ENCODE assay signal across 13 cellular contexts in the genomic region with DNA sequence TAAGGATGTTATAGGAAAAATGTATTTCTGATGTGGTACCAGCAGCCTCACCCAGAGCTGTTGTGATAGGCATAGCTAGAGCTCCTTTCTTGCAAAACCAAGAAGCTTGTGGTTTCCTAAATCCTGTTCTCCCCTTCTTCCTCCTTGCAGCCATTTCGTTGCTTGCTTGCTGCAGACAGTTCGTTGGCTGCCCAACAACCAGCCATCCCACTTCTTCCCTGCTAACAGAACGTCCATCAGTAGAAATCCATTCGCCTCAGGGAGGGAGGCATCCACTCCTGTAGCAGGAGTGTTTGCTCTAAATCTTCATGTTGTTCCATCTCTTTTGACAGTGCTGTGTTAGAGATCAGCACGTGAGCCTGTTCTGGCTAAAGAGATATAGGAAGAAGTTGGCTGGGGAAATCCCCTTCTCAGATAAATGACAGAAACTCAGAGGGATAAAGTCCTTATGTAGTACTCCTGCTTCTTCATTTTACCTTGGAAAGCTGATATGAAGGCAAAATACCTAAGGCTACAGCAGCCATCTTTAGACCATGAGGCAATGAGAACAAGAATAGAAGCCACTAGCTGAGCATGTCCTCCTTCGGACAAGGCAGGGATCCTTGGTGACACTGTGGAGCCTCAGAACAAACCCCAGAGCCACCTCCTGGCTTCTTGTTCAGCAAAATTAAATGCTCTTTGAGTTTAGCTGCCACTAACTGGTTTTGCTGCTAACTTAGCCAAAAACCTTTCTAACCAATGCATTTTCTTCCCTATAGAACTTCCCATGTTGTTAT.
A peak's percentile ranks its signal among the peaks of the same experiment; 100 is the strongest.
DNase-seq lines count a peak whose midpoint lies in the region; ATAC-seq, FAIRE-seq and TF ChIP-seq lines count a peak whose summit lies in the region.
"Had no signal": no experiment of that assay in that cellular context is flagged by ENCODE, and none has a peak within 500 bp of the region (broad histone marks: within the 10 kb centered on the region; RNA-seq: fewer than 3 reads in every experiment).

No MANE protein-coding gene starts in this region.

- no peaks in the 10 kb centered on the region for H3K27me3 ChIP-seq in psoas muscle (ENCODE audit: insufficient read depth in 3 of 3, low read length in 2 of 3)
- H3K27me3 ChIP-seq: heart right ventricle had no signal

- intact Hi-C loops in psoas muscle (cut with DNase I) = no loop called here

- H3K4me3 ChIP-seq in psoas muscle = no peak overlapping the region
- H3K4me3 ChIP-seq: skin epidermis had no signal

- ATAC-seq in psoas muscle (peak in 3 of 4 donors; percentile 72 to 93 (median 79)), HG03095 (IDR thresholded peaks at IDR 0.05; ENCODE audit: unreplicated experiment) (no peak)
- no peak for ATAC-seq in activated naive CD4-positive, alpha-beta T cell treated with anti-CD3 and anti-CD28 coated beads, Interleukin-2, amount 50 U/mL, for 72 hours

- H3K27ac Mint-ChIP-seq in activated naive CD4-positive, alpha-beta T cell treated with anti-CD3 and anti-CD28 coated beads, Interleukin-2, amount 50 U/mL, for 72 hours = no peak overlapping the region

- DNase-seq in GDM1 (lab: John Stamatoyannopoulos, UW) (peak; percentile 53), MV-4-11 (lab: John Stamatoyannopoulos, UW) (peak; percentile 80), globus pallidus (ENCODE audit: low spot score) (peak; percentile 32), psoas muscle (no peak), RCC 7860 (ENCODE audit: low spot score) (no peak), urothelium cell line (ENCODE audit: low spot score) (no peak)
- no peak for DNase-seq in activated naive CD4-positive, alpha-beta T cell treated with anti-CD3 and anti-CD28 coated beads, Interleukin-2, amount 50 U/mL, for 72 hours (ENCODE audit: low spot score in 2 of 2)
- DNase-seq: DMS 273 treated with DMSO at 0.1 percent for 48 hours, heart right ventricle, NCI-H1092 treated with DMSO at 0.1 percent for 48 hours, T1000 had no signal

- peak overlapping the region; percentile 42 for H3K27ac ChIP-seq in psoas muscle

- no peaks in the 10 kb centered on the region for H3K9me3 Mint-ChIP-seq in activated naive CD4-positive, alpha-beta T cell treated with anti-CD3 and anti-CD28 coated beads, Interleukin-2, amount 50 U/mL, for 72 hours

- FAIRE-seq in RCC 7860 (lab: Jason Lieb, UNC) (no peak), urothelium cell line (lab: Jason Lieb, UNC) (no peak)

- TF ChIP-seq CTCF in psoas muscle (IDR thresholded peaks at IDR 0.05) = no peak

- no peaks in the 10 kb centered on the region for H3K36me3 Mint-ChIP-seq in activated naive CD4-positive, alpha-beta T cell treated with anti-CD3 and anti-CD28 coated beads, Interleukin-2, amount 50 U/mL, for 72 hours

- peaks cover 11% of the 10 kb centered on the region for H3K4me1 ChIP-seq in psoas muscle

- H3K9me3 ChIP-seq in psoas muscle = no peaks in the 10 kb centered on the region
- H3K9me3 ChIP-seq: heart right ventricle had no signal

- no peaks in the 10 kb centered on the region for H3K36me3 ChIP-seq in psoas muscle (ENCODE audit: insufficient read depth in 1 of 2, low read depth in 1 of 2)
- H3K36me3 ChIP-seq: heart right ventricle had no signal

- WGBS in psoas muscle, 3 donors = 52 to 69% (median 56%) methylated on average over 6 of the region's 6 CpGs

Comparison
In these comparisons a context has a peak if more than half of its experiments do, and no peak if none do; other contexts are left out.
1. DNase-seq: peak in GDM1 (single experiment), MV-4-11 (single experiment) and globus pallidus (single experiment); none in psoas muscle (0 of 2), RCC 7860 (single experiment), activated naive CD4-positive, alpha-beta T cell treated with anti-CD3 and anti-CD28 coated beads, Interleukin-2, amount 50 U/mL, for 72 hours (0 of 2) and urothelium cell line (single experiment).
2. ATAC-seq: peak in psoas muscle (3 of 4); none in activated naive CD4-positive, alpha-beta T cell treated with anti-CD3 and anti-CD28 coated beads, Interleukin-2, amount 50 U/mL, for 72 hours (0 of 2) and HG03095 (single experiment).